In genomic region chrX:112789931-112790330, GRCh38 we compare ENCODE assay signal across 1 cellular context.
TF ChIP-seq lines count a peak whose summit lies in the region.

No MANE protein-coding gene starts in this region.

TF ChIP-seq in HepG2, 621 proteins besides CTCF, POLR2A, EP300 and RAD21 (continued from another document and continues in another):
- TF ChIP-seq SOX5 (CRISPR knock-in tag; IDR thresholded peaks at IDR 0.05; ENCODE audit: borderline replicate concordance) (0 out of 2 replicates have a peak, but pooled peaks have one; percentile 31), AHDC1 (CRISPR knock-in tag; IDR thresholded peaks at IDR 0.05; ENCODE audit: borderline replicate concordance) (peak; percentile 50; the same call in 1 of the 2 replicates), ERF (CRISPR knock-in tag; IDR thresholded peaks at IDR 0.05) (no peak), NFYC (CRISPR knock-in tag; IDR thresholded peaks at IDR 0.05) (no peak), HMG20A (CRISPR knock-in tag; IDR thresholded peaks at IDR 0.05; ENCODE audit: borderline replicate concordance) (peak; percentile 69; the same call in 1 of the 2 replicates), ATF3 (CRISPR knock-in tag; IDR thresholded peaks at IDR 0.05) (no peak), PITX1 (CRISPR knock-in tag; IDR thresholded peaks at IDR 0.05) (no peak), ZNF609 (CRISPR knock-in tag; IDR thresholded peaks at IDR 0.05; ENCODE audit: borderline replicate concordance) (peak; percentile 63; the same call in 1 of the 2 replicates), ZFAT (CRISPR knock-in tag; conservative IDR thresholded peaks at IDR 0.05) (no peak), MIER3 (CRISPR knock-in tag; IDR thresholded peaks at IDR 0.05; ENCODE audit: borderline replicate concordance) (peak; percentile 32; the same call in 1 of the 2 replicates), ZNF841 (CRISPR knock-in tag; IDR thresholded peaks at IDR 0.05; ENCODE audit: borderline replicate concordance) (no peak), RARA (CRISPR knock-in tag; IDR thresholded peaks at IDR 0.05) (peak; percentile 98), PPARG (CRISPR knock-in tag; conservative IDR thresholded peaks at IDR 0.05) (0 out of 2 replicates have a peak, but pooled peaks have one; percentile 47), FOXA3 (CRISPR knock-in tag; IDR thresholded peaks at IDR 0.05) (peak; percentile 81), FOXP1 (IDR thresholded peaks at IDR 0.05) (no peak), FOXP1 (CRISPR knock-in tag; IDR thresholded peaks at IDR 0.05) (0 out of 2 replicates have a peak, but pooled peaks have one; percentile 23), SALL1 (CRISPR knock-in tag; IDR thresholded peaks at IDR 0.05) (peak; percentile 67; the same call in 1 of the 2 replicates), ZNF335 (CRISPR knock-in tag; IDR thresholded peaks at IDR 0.05) (no peak), SOX13 (IDR thresholded peaks at IDR 0.05) (no peak), SOX13 (CRISPR knock-in tag; conservative IDR thresholded peaks at IDR 0.05 in 1 of 2, IDR thresholded peaks at IDR 0.05 in 1 of 2) (peak in 1 of 2 experiments; percentile 58; a peak in 2 of 4 replicates), ZNF547 (CRISPR knock-in tag; IDR thresholded peaks at IDR 0.05) (no peak), BCL6 (CRISPR knock-in tag; IDR thresholded peaks at IDR 0.05) (peak; percentile 83), ZNF883 (CRISPR knock-in tag; IDR thresholded peaks at IDR 0.05; ENCODE audit: not compliant biosample characterization) (no peak), SAP130 (CRISPR knock-in tag; IDR thresholded peaks at IDR 0.05; ENCODE audit: low read depth) (peak; percentile 56), ZMYM4 (CRISPR knock-in tag; IDR thresholded peaks at IDR 0.05) (0 out of 2 replicates have a peak, but pooled peaks have one; percentile 18), U2AF1 (optimal IDR thresholded peaks at IDR 0.05; ENCODE audit: low read depth, low read length) (no peak), ARNTL (CRISPR knock-in tag; IDR thresholded peaks at IDR 0.05) (no peak), PAXIP1 (CRISPR knock-in tag; conservative IDR thresholded peaks at IDR 0.05) (peak; percentile 59), ZNF580 (CRISPR knock-in tag; IDR thresholded peaks at IDR 0.05; ENCODE audit: borderline replicate concordance, low read depth) (no peak), ONECUT2 (CRISPR knock-in tag; IDR thresholded peaks at IDR 0.05) (0 out of 2 replicates have a peak, but pooled peaks have one; percentile 18), SNAPC4 (CRISPR knock-in tag; IDR thresholded peaks at IDR 0.05) (no peak), HDAC1 (CRISPR knock-in tag; IDR thresholded peaks at IDR 0.05) (0 out of 2 replicates have a peak, but pooled peaks have one; percentile 28), GPBP1L1 (CRISPR knock-in tag; IDR thresholded peaks at IDR 0.05) (no peak), ESRRA (CRISPR knock-in tag; IDR thresholded peaks at IDR 0.05; ENCODE audit: low read depth) (0 out of 2 replicates have a peak, but pooled peaks have one; percentile 34), TEAD3 (CRISPR knock-in tag; optimal IDR thresholded peaks at IDR 0.05; ENCODE audit: borderline replicate concordance) (peak; percentile 87), POGZ (CRISPR knock-in tag; IDR thresholded peaks at IDR 0.05) (0 out of 2 replicates have a peak, but pooled peaks have one; percentile 29), BHLHE40 (IDR thresholded peaks at IDR 0.05; ENCODE audit: low read length) (peak; percentile 83), ZNF382 (CRISPR knock-in tag; IDR thresholded peaks at IDR 0.05; ENCODE audit: borderline replicate concordance) (no peak)
